8 cellular contexts compared by ENCODE assay signal in the genomic region with DNA sequence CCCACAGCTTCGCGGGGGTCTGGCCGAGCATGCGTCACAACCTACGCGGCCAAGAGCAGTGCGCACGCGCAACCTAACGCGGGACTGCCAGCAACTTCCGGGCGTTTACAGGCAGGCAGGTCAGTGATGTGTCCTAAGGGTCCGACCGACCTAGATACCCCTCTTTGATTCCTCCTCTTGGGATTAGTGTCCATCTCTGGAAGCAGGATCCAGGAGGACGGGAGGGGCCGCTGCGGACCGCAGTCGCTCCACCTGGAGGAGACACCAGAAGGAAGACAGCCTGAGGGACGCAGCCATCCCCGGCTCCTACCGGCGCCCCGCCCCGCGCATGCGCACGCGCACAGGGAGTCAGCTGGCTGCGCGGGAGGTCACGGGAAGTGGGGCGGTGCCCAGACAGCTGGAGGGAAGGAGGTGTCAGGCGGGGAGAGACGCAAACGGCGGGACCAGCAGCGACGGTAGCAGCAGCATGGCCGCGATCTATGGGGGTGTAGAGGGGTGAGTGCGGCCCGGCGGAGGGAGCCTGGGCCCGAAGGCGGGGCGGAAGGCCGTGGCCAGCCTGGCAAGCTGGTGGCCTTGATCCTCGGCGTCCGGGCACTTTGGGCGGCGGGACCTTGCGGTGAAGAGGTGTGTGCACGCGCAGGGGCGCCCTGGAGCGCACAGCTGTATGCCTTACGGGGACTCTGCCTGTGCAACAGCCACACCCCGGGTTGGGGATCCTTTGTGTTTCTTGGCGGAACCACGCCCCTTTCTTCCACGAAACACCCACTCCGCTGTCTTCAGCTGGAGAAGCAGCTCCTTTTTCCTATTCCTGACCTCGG. TPM values are rescaled to one million over a fixed set of nuclear protein-coding genes. Genes with fewer than 3 reads are reported as not detected.
A peak's percentile ranks its signal among the peaks of the same experiment; 100 is the strongest.
DNase-seq lines count a peak whose midpoint lies in the region; ATAC-seq and TF ChIP-seq lines count a peak whose summit lies in the region.

A gene (plus strand): TSS at position 431 of the 818 bp plus-strand sequence. CDS start 36 bp downstream, at position 467.

- H3K36me3 ChIP-seq in aorta (ENCODE audit: control insufficient read depth in 1 of 2, insufficient read depth in 2 of 2, low read length in 1 of 2), result no peaks in the 10 kb centered on the region

- peak; percentile 58 for ATAC-seq in GM18517 (IDR thresholded peaks at IDR 0.05; ENCODE audit: unreplicated experiment)
- peak; percentile 54 for ATAC-seq in HG03039 (IDR thresholded peaks at IDR 0.05; ENCODE audit: unreplicated experiment)
- peak; percentile 97 for ATAC-seq in aorta (ENCODE audit: low FRiP score)

- intact Hi-C loops in aorta (cut with DNase I), result loop anchor here (1.0 to 5.0 kb wide), 3 partner anchors 60 to 71 kb away; no protein-coding TSS in a partner anchor

- in situ Hi-C loops in astrocyte of the cerebellum (cut with HindIII; ENCODE audit: low sequenced_read_pairs), result loop anchor here (5.0 kb wide), 1 partner anchor 54 kb away; no protein-coding TSS in a partner anchor

- DNase-seq in NCI-H2081 (lab: John Stamatoyannopoulos, UW), result peak; percentile 86 to 88
- DNase-seq in T-helper 9 cell, result peak; percentile 93
- DNase-seq in astrocyte of the cerebellum (ENCODE audit: low read depth), result peak; percentile 91
- peak; percentile 99 for DNase-seq in hepatic stellate cell (ENCODE audit: low spot score)
- DNase-seq in renal cortical epithelial cell (ENCODE audit: low read depth), result peak; percentile 88
- peak; percentile 98 for DNase-seq in aorta

- 0% methylated on average over 59 to 66 of the region's 66 CpGs for WGBS in aorta, 2 donors

- no peaks in the 10 kb centered on the region for H3K9me3 ChIP-seq in aorta (ENCODE audit: control insufficient read depth, low read length)

- H3K27me3 ChIP-seq in aorta (ENCODE audit: control insufficient read depth in 1 of 2, insufficient read depth in 2 of 2, low read length in 1 of 2), result no peaks in the 10 kb centered on the region

- no peak for TF ChIP-seq CTCF in astrocyte of the cerebellum (IDR thresholded peaks at IDR 0.05; ENCODE audit: low read depth, low read length, missing control alignments)

- H3K27ac ChIP-seq in aorta (ENCODE audit: low read depth in 1 of 2, low read length in 2 of 2), result peak within 1 kb of the TSS in 1 of 2 donors; percentile 79

- H3K4me1 ChIP-seq in aorta (ENCODE audit: control insufficient read depth in 1 of 2, insufficient read depth in 2 of 2, low read length in 2 of 2), result no peaks in the 10 kb centered on the region

- H3K4me3 ChIP-seq in astrocyte of the cerebellum (ENCODE audit: low read depth, low read length), result peak within 1 kb of the TSS; percentile 98
- H3K4me3 ChIP-seq in aorta (ENCODE audit: low read length in 2 of 2), result peak within 1 kb of the TSS; percentile 39 to 56

RNA-seq across cellular contexts. Expression of the gene that starts here (rescaled TPM):
- 46.2 and 63.7 TPM in 2 replicates for total RNA-seq in renal cortical epithelial cell
- total RNA-seq in aorta, result 100 to 1,000 TPM in 1 of 2 donors, 10 to 100 TPM in 1; 80.1 to 141 TPM
- 100 to 1,000 TPM in 1 of 2 donors, 10 to 100 TPM in 1; 60.5 to 199 TPM for polyA plus RNA-seq in aorta
